1 cellular context compared by ENCODE assay signal in genomic region chr9:676780-677458, GRCh38.
TF ChIP-seq lines count a peak whose summit lies in the region.

No MANE protein-coding gene starts in this region.

TF ChIP-seq in HepG2, 621 proteins besides CTCF, POLR2A, EP300 and RAD21 (continued from another document and continues in another):
- TF ChIP-seq HMGXB3 (CRISPR knock-in tag; IDR thresholded peaks at IDR 0.05; ENCODE audit: borderline replicate concordance), result 0 out of 2 replicates have a peak, but pooled peaks have one; percentile 31
- TF ChIP-seq MYC (CRISPR knock-in tag; IDR thresholded peaks at IDR 0.05; ENCODE audit: borderline replicate concordance), result no peak
- 0 out of 2 replicates have a peak, but pooled peaks have one; percentile 0 for TF ChIP-seq ZNF761 (CRISPR knock-in tag; conservative IDR thresholded peaks at IDR 0.05)
- no peak; the same call in 1 of the 2 replicates for TF ChIP-seq ZNF639 (CRISPR knock-in tag; conservative IDR thresholded peaks at IDR 0.05)
- peak; percentile 26 for TF ChIP-seq TEAD3 (CRISPR knock-in tag; optimal IDR thresholded peaks at IDR 0.05; ENCODE audit: borderline replicate concordance)
- TF ChIP-seq CREM (IDR thresholded peaks at IDR 0.05), result peak; percentile 96
- no peak for TF ChIP-seq CREM (CRISPR knock-in tag; IDR thresholded peaks at IDR 0.05)
- TF ChIP-seq ISL2 (CRISPR knock-in tag; IDR thresholded peaks at IDR 0.05), result peak; percentile 98
- no peak for TF ChIP-seq U2AF1 (optimal IDR thresholded peaks at IDR 0.05; ENCODE audit: low read depth, low read length)
- TF ChIP-seq GFI1 (CRISPR knock-in tag; IDR thresholded peaks at IDR 0.05; ENCODE audit: borderline replicate concordance), result 0 out of 2 replicates have a peak, but pooled peaks have one; percentile 27
- no peak; the same call in 1 of the 2 replicates for TF ChIP-seq IKZF5 (CRISPR knock-in tag; IDR thresholded peaks at IDR 0.05)
- TF ChIP-seq AFF4 (CRISPR knock-in tag; IDR thresholded peaks at IDR 0.05), result peak; percentile 84; the same call in 1 of the 2 replicates
- TF ChIP-seq HIC2 (CRISPR knock-in tag; IDR thresholded peaks at IDR 0.05; ENCODE audit: low read depth), result no peak
- no peak for TF ChIP-seq ZNF546 (CRISPR knock-in tag; conservative IDR thresholded peaks at IDR 0.05)
- TF ChIP-seq FOXA1 (IDR thresholded peaks at IDR 0.05), result peak; percentile 80
- peak; percentile 95 for TF ChIP-seq FOXA1 (CRISPR knock-in tag; IDR thresholded peaks at IDR 0.05)
- TF ChIP-seq CEBPG (CRISPR knock-in tag; IDR thresholded peaks at IDR 0.05), result peak; percentile 96
- TF ChIP-seq SIX1 (CRISPR knock-in tag; IDR thresholded peaks at IDR 0.05; ENCODE audit: borderline replicate concordance), result peak; percentile 96
- peak; percentile 95 for TF ChIP-seq GATAD2A (CRISPR knock-in tag; IDR thresholded peaks at IDR 0.05)
- no peak for TF ChIP-seq KDM4B (CRISPR knock-in tag; IDR thresholded peaks at IDR 0.05)
- TF ChIP-seq NCOR1 (IDR thresholded peaks at IDR 0.05; ENCODE audit: borderline replicate concordance, low read length), result peak; percentile 89; the same call in 1 of the 2 replicates
- peak; percentile 70 for TF ChIP-seq THAP11 (CRISPR knock-in tag; IDR thresholded peaks at IDR 0.05)
- peak; percentile 74; the same call in 1 of the 2 replicates for TF ChIP-seq ZKSCAN8 (CRISPR knock-in tag; IDR thresholded peaks at IDR 0.05; ENCODE audit: borderline replicate concordance)
- peak; percentile 51; the same call in 1 of the 2 replicates for TF ChIP-seq ZNF609 (CRISPR knock-in tag; IDR thresholded peaks at IDR 0.05; ENCODE audit: borderline replicate concordance)
- no peak for TF ChIP-seq RFXAP (CRISPR knock-in tag; IDR thresholded peaks at IDR 0.05; ENCODE audit: borderline replicate concordance)
- TF ChIP-seq LCORL (IDR thresholded peaks at IDR 0.05), result no peak
- TF ChIP-seq LCORL (CRISPR knock-in tag; IDR thresholded peaks at IDR 0.05), result 0 out of 2 replicates have a peak, but pooled peaks have one; percentile 42
- TF ChIP-seq RNF2 (conservative IDR thresholded peaks at IDR 0.05; ENCODE audit: low read depth), result no peak
- no peak for TF ChIP-seq ZNF350 (CRISPR knock-in tag; IDR thresholded peaks at IDR 0.05; ENCODE audit: borderline replicate concordance, low read depth)
- TF ChIP-seq EHMT2 (IDR thresholded peaks at IDR 0.05; ENCODE audit: borderline replicate concordance, low read depth, low read length), result 0 out of 2 replicates have a peak, but pooled peaks have one; percentile 78
- peak; percentile 98 for TF ChIP-seq NFIC (IDR thresholded peaks at IDR 0.05; ENCODE audit: low read length)
- peak; percentile 83; the same call in 1 of the 2 replicates for TF ChIP-seq MBD4 (IDR thresholded peaks at IDR 0.05; ENCODE audit: borderline replicate concordance, low read length)
- TF ChIP-seq ZNF7 (CRISPR knock-in tag; IDR thresholded peaks at IDR 0.05), result no peak
- no peak for TF ChIP-seq HNRNPUL1 (IDR thresholded peaks at IDR 0.05; ENCODE audit: low read depth, low read length)
- no peak for TF ChIP-seq ZNF644 (CRISPR knock-in tag; IDR thresholded peaks at IDR 0.05; ENCODE audit: low read depth)
- TF ChIP-seq FOXJ3 (CRISPR knock-in tag; IDR thresholded peaks at IDR 0.05; ENCODE audit: borderline replicate concordance), result peak; percentile 93
- no peak for TF ChIP-seq ZNF737 (CRISPR knock-in tag; IDR thresholded peaks at IDR 0.05; ENCODE audit: borderline replicate concordance)
- TF ChIP-seq THYN1 (CRISPR knock-in tag; IDR thresholded peaks at IDR 0.05; ENCODE audit: borderline replicate concordance, low read depth), result no peak
- TF ChIP-seq ZNF235 (CRISPR knock-in tag; IDR thresholded peaks at IDR 0.05; ENCODE audit: borderline replicate concordance), result no peak
- peak; percentile 90 for TF ChIP-seq RXRB (CRISPR knock-in tag; IDR thresholded peaks at IDR 0.05; ENCODE audit: borderline replicate concordance)
- peak; percentile 80 for TF ChIP-seq DRAP1 (CRISPR knock-in tag; IDR thresholded peaks at IDR 0.05)
- TF ChIP-seq TEF (CRISPR knock-in tag; IDR thresholded peaks at IDR 0.05), result no peak
- 0 out of 2 replicates have a peak, but pooled peaks have one; percentile 67 for TF ChIP-seq MED13 (CRISPR knock-in tag; IDR thresholded peaks at IDR 0.05)
- peak; percentile 62; the same call in 1 of the 2 replicates for TF ChIP-seq TBX3 (IDR thresholded peaks at IDR 0.05; ENCODE audit: borderline replicate concordance)
